29 cellular contexts compared by ENCODE assay signal in genomic region chrX:75997692-75998091, GRCh38.
"Had no signal": no experiment of that assay in that cellular context is flagged by ENCODE, and none has a peak within 500 bp of the region (broad histone marks: within the 10 kb centered on the region; RNA-seq: fewer than 3 reads in every experiment).

No MANE protein-coding gene starts in this region.

- H3K27ac ChIP-seq: stomach, suprapubic skin, testis, thoracic aorta, thyroid gland, tibial artery, tibial nerve, transverse colon, upper lobe of left lung, upper lobe of right lung, uterus, vagina had no signal

- H3K27me3 Mint-ChIP-seq: stimulated activated memory B cell treated with anti-CD40 and anti-IgM and Interleukin-4, amounts not matched to agents 10 μg/mL and 1 μg/mL and 100 μg/mL, for 72 hours; stimulated activated naive B cell treated with anti-CD40 and anti-IgM and Interleukin-4, amounts not matched to agents 10 μg/mL and 1 μg/mL and 100 μg/mL, for 72 hours; stimulated activated naive CD8-positive, alpha-beta T cell treated with anti-CD3 and anti-CD28 coated beads, Interleukin-15, amount 100 ng/mL, for 72 hours; stimulated activated naive CD8-positive, alpha-beta T cell treated with anti-CD3 and anti-CD28 coated beads, Interleukin-15, Interleukin-2, amounts not matched to agents 100 ng/mL and 50 ng/mL, for 24 hours; type B pancreatic cell had no signal

- H3K36me3 Mint-ChIP-seq: stimulated activated effector memory CD8-positive, alpha-beta T cell treated with anti-CD3 and anti-CD28 coated beads, Interleukin-12 subunit alpha, Interleukin-12 subunit beta, amount 100 ng/mL, for 72 hours; stimulated activated memory B cell treated with anti-CD40 and anti-IgM and Interleukin-4, amounts not matched to agents 10 μg/mL and 1 μg/mL and 100 μg/mL, for 72 hours; stimulated activated naive B cell treated with anti-CD40 and anti-IgM and Interleukin-4, amounts not matched to agents 10 μg/mL and 1 μg/mL and 100 μg/mL, for 72 hours; type B pancreatic cell had no signal

- H3K4me3 Mint-ChIP-seq: stimulated activated effector memory CD8-positive, alpha-beta T cell treated with anti-CD3 and anti-CD28 coated beads, Interleukin-12 subunit alpha, Interleukin-12 subunit beta, amount 100 ng/mL, for 72 hours; stimulated activated memory B cell treated with anti-CD40 and anti-IgM and Interleukin-4, amounts not matched to agents 10 μg/mL and 1 μg/mL and 100 μg/mL, for 72 hours; stimulated activated naive B cell treated with anti-CD40 and anti-IgM and Interleukin-4, amounts not matched to agents 10 μg/mL and 1 μg/mL and 100 μg/mL, for 72 hours; stimulated activated naive CD8-positive, alpha-beta T cell treated with anti-CD3 and anti-CD28 coated beads, Interleukin-15, amount 100 ng/mL, for 72 hours; stimulated activated naive CD8-positive, alpha-beta T cell treated with anti-CD3 and anti-CD28 coated beads, Interleukin-15, Interleukin-2, amounts not matched to agents 100 ng/mL and 50 ng/mL, for 24 hours; type B pancreatic cell had no signal

- H3K4me1 Mint-ChIP-seq: stimulated activated effector memory CD8-positive, alpha-beta T cell treated with anti-CD3 and anti-CD28 coated beads, Interleukin-12 subunit alpha, Interleukin-12 subunit beta, amount 100 ng/mL, for 72 hours; stimulated activated memory B cell treated with anti-CD40 and anti-IgM and Interleukin-4, amounts not matched to agents 10 μg/mL and 1 μg/mL and 100 μg/mL, for 72 hours; stimulated activated naive B cell treated with anti-CD40 and anti-IgM and Interleukin-4, amounts not matched to agents 10 μg/mL and 1 μg/mL and 100 μg/mL, for 72 hours; stimulated activated naive CD8-positive, alpha-beta T cell treated with anti-CD3 and anti-CD28 coated beads, Interleukin-15, amount 100 ng/mL, for 72 hours had no signal

- H3K27me3 ChIP-seq: stomach, suprapubic skin, testis, thyroid gland, tibial artery, tibial nerve, transverse colon, upper lobe of left lung, upper lobe of right lung, uterus, vagina had no signal

- DNase-seq: stimulated activated CD4-positive, alpha-beta T cell treated with anti-CD3 and anti-CD28 coated beads, Interleukin-2, amount 100 ng/mL, for 48 hours; stimulated activated CD4-positive, alpha-beta T cell treated with anti-CD3 and anti-CD28 coated beads, Interleukin-4, amount 100 ng/mL, for 1 hour; stimulated activated CD4-positive, alpha-beta T cell treated with anti-CD3 and anti-CD28 coated beads, Interleukin-4, amount 100 ng/mL, for 24 hours; stimulated activated CD4-positive, alpha-beta T cell treated with anti-CD3 and anti-CD28 coated beads, Interleukin-4, amount 100 ng/mL, for 4 hours; stimulated activated CD8-positive, alpha-beta memory T cell treated with anti-CD3 and anti-CD28 coated beads, Interleukin-4, amount 100 ng/mL, for 48 hours; stimulated activated naive B cell treated with anti-CD40 and anti-IgM and Interleukin-4, amounts not matched to agents 10 μg/mL and 1 μg/mL and 100 μg/mL, for 72 hours; stimulated activated naive CD4-positive, alpha-beta T cell; stimulated activated naive CD4-positive, alpha-beta T cell treated with Interleukin-2 at 50 U/mL for 16 hours; stimulated activated naive CD8-positive, alpha-beta T cell treated with anti-CD3 and anti-CD28 coated beads, Interleukin-15, amount 100 ng/mL, for 72 hours; stimulated activated naive CD8-positive, alpha-beta T cell treated with anti-CD3 and anti-CD28 coated beads, Interleukin-15, Interleukin-2, amounts not matched to agents 100 U/mL and 50 U/mL, for 24 hours; stomach; substantia nigra; testis; thyroid gland; tibial artery; transverse colon; trophoblast cell; upper lobe of left lung; upper lobe of right lung; uterus had no signal

- H3K4me1 ChIP-seq: stomach, suprapubic skin, testis, thyroid gland, tibial artery, tibial nerve, transverse colon, upper lobe of left lung, upper lobe of right lung, uterus, vagina had no signal

- ATAC-seq: stimulated activated effector memory CD8-positive, alpha-beta T cell treated with anti-CD3 and anti-CD28 coated beads, Interleukin-12 subunit alpha, Interleukin-12 subunit beta, amount 100 ng/mL, for 72 hours; stimulated activated memory B cell treated with anti-CD40 and anti-IgM and Interleukin-4, amounts not matched to agents 10 μg/mL and 1 μg/mL and 100 μg/mL, for 72 hours; stimulated activated naive B cell treated with anti-CD40 and anti-IgM and Interleukin-4, amounts not matched to agents 10 μg/mL and 1 μg/mL and 100 μg/mL, for 72 hours; stimulated activated naive CD8-positive, alpha-beta T cell treated with anti-CD3 and anti-CD28 coated beads, Interleukin-15, amount 100 ng/mL, for 72 hours; stimulated activated naive CD8-positive, alpha-beta T cell treated with anti-CD3 and anti-CD28 coated beads, Interleukin-15, Interleukin-2, amounts not matched to agents 100 U/mL and 50 U/mL, for 24 hours; upper lobe of right lung had no signal

- H3K9me3 Mint-ChIP-seq: stimulated activated effector memory CD8-positive, alpha-beta T cell treated with anti-CD3 and anti-CD28 coated beads, Interleukin-12 subunit alpha, Interleukin-12 subunit beta, amount 100 ng/mL, for 72 hours; stimulated activated memory B cell treated with anti-CD40 and anti-IgM and Interleukin-4, amounts not matched to agents 10 μg/mL and 1 μg/mL and 100 μg/mL, for 72 hours; stimulated activated naive CD8-positive, alpha-beta T cell treated with anti-CD3 and anti-CD28 coated beads, Interleukin-15, Interleukin-2, amounts not matched to agents 100 ng/mL and 50 ng/mL, for 24 hours; type B pancreatic cell had no signal

- H3K36me3 ChIP-seq: stomach, suprapubic skin, thoracic aorta, thyroid gland, tibial artery, tibial nerve, transverse colon, upper lobe of left lung, upper lobe of right lung, uterus, vagina had no signal

- FAIRE-seq: urothelium cell line had no signal

- H3K27ac Mint-ChIP-seq: stimulated activated effector memory CD8-positive, alpha-beta T cell treated with anti-CD3 and anti-CD28 coated beads, Interleukin-12 subunit alpha, Interleukin-12 subunit beta, amount 100 ng/mL, for 72 hours; stimulated activated memory B cell treated with anti-CD40 and anti-IgM and Interleukin-4, amounts not matched to agents 10 μg/mL and 1 μg/mL and 100 μg/mL, for 72 hours; stimulated activated naive B cell treated with anti-CD40 and anti-IgM and Interleukin-4, amounts not matched to agents 10 μg/mL and 1 μg/mL and 100 μg/mL, for 72 hours; stimulated activated naive CD8-positive, alpha-beta T cell treated with anti-CD3 and anti-CD28 coated beads, Interleukin-15, amount 100 ng/mL, for 72 hours; stimulated activated naive CD8-positive, alpha-beta T cell treated with anti-CD3 and anti-CD28 coated beads, Interleukin-15, Interleukin-2, amounts not matched to agents 100 ng/mL and 50 ng/mL, for 24 hours; type B pancreatic cell had no signal

- H3K9me3 ChIP-seq: suprapubic skin, testis, thoracic aorta, thyroid gland, tibial nerve, transverse colon, upper lobe of right lung, uterus, vagina had no signal

- H3K4me3 ChIP-seq: stomach, suprapubic skin, testis, thoracic aorta, thyroid gland, tibial artery, tibial nerve, transverse colon, upper lobe of left lung, upper lobe of right lung, uterus, vagina had no signal
